Comparison of ENCODE assay signal across 8 cellular contexts in the genomic region with DNA sequence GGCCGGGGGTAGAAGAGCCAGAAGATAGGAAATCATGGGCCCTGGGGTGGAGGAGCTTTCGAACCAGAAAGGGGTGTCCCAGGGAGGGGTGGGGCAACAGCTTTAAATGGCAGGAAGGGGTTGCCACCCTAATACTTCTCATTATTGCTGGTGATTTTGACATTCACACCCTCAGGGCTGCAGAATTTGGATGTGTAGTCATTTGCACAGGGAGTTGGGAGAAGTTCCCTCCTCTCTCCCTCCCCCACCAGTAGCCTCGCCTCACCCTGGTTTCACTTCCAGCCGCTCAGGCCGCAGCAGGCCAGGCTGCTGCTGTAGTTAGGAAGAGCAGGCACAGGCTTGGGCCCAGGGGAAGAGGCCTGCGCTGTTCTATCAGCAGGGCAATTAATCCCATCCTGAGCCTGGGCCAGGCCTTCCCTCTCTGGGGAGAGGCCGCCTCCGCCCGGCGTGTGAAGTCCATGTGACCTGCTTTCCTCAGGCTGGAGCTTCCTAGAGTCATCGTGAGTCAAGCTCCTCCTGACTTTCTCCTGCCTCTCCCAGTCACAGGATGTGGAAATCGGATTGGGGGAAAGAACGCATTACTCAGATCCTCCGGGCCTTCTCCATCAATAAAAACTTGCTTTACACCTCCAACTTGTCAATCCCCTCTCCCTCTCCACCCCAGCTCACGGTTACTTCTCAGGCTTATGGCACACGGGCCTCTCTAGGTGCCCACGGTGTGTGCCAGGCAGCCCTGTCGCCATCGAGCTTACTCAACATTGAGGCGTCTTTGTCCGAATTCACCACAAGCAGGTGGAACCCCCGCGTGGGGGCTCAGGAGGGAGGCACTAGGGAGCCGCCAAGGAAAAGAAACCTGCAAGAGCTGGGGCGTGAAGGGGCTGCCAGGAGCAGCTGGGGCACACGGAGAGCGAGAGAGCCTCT. TPM values are rescaled to one million over a fixed set of nuclear protein-coding genes. Genes with fewer than 3 reads are reported as not detected.
DNase-seq lines count a peak whose midpoint lies in the region; ATAC-seq and TF ChIP-seq lines count a peak whose summit lies in the region.

No MANE protein-coding gene starts in this region.

- TF ChIP-seq CTCF in HFFc6 (IDR thresholded peaks at IDR 0.05) = no peak
- TF ChIP-seq CTCF in right atrium auricular region (IDR thresholded peaks at IDR 0.05) = no peak
- no peak for TF ChIP-seq CTCF in retinal pigment epithelial cell (conservative IDR thresholded peaks at IDR 0.05; ENCODE audit: low read depth, low read length)

- H3K27ac ChIP-seq in right atrium auricular region = peak overlapping the region; percentile 83 to 86

- H3K27ac Mint-ChIP-seq in HFFc6 = peak overlapping the region; percentile 97
- peak overlapping the region; percentile 73 for H3K27ac Mint-ChIP-seq in activated T-helper 17 cell treated with anti-CD3 and anti-CD28 coated beads, Interleukin-2, amount 50 U/mL, for 72 hours
- H3K27ac Mint-ChIP-seq in activated CD4-positive, alpha-beta memory T cell treated with anti-CD3 and anti-CD28 coated beads, Interleukin-2, amount 10 ng/mL, durations not matched to agents 7 days and 5 days = no peak overlapping the region

- peaks cover 9% of the 10 kb centered on the region for H3K27me3 Mint-ChIP-seq in HFFc6 (ENCODE audit: insufficient read depth)
- no peaks in the 10 kb centered on the region for H3K27me3 Mint-ChIP-seq in activated T-helper 17 cell treated with anti-CD3 and anti-CD28 coated beads, Interleukin-2, amount 50 U/mL, for 72 hours
- peaks cover 4% of the 10 kb centered on the region for H3K27me3 Mint-ChIP-seq in activated CD4-positive, alpha-beta memory T cell treated with anti-CD3 and anti-CD28 coated beads, Interleukin-2, amount 10 ng/mL, durations not matched to agents 7 days and 5 days

- H3K36me3 ChIP-seq in right atrium auricular region = no peaks in the 10 kb centered on the region

- H3K36me3 Mint-ChIP-seq in HFFc6 (ENCODE audit: low read depth) = peaks cover 7% of the 10 kb centered on the region
- no peaks in the 10 kb centered on the region for H3K36me3 Mint-ChIP-seq in activated T-helper 17 cell treated with anti-CD3 and anti-CD28 coated beads, Interleukin-2, amount 50 U/mL, for 72 hours (ENCODE audit: low read depth)
- H3K36me3 Mint-ChIP-seq in activated CD4-positive, alpha-beta memory T cell treated with anti-CD3 and anti-CD28 coated beads, Interleukin-2, amount 10 ng/mL, durations not matched to agents 7 days and 5 days (ENCODE audit: low read depth) = no peaks in the 10 kb centered on the region

- peaks cover 76% of the 10 kb centered on the region for H3K4me1 Mint-ChIP-seq in HFFc6 (ENCODE audit: low read depth)
- H3K4me1 Mint-ChIP-seq in activated T-helper 17 cell treated with anti-CD3 and anti-CD28 coated beads, Interleukin-2, amount 50 U/mL, for 72 hours = peaks cover 25% of the 10 kb centered on the region
- no peaks in the 10 kb centered on the region for H3K4me1 Mint-ChIP-seq in activated CD4-positive, alpha-beta memory T cell treated with anti-CD3 and anti-CD28 coated beads, Interleukin-2, amount 10 ng/mL, durations not matched to agents 7 days and 5 days

- H3K4me3 ChIP-seq in right atrium auricular region (no peak overlapping the region), retinal pigment epithelial cell (ENCODE audit: low read length) (no peak overlapping the region)

- peak; percentile 98 for DNase-seq in HFFc6
- peak; percentile 96 for DNase-seq in right atrium auricular region (ENCODE audit: low spot score)
- DNase-seq in retinal pigment epithelial cell (ENCODE audit: low read depth) = peak; percentile 100
- no peak for DNase-seq in activated CD4-positive, alpha-beta memory T cell treated with anti-CD3 and anti-CD28 coated beads, Interleukin-2, amount 10 ng/mL, durations not matched to agents 7 days and 5 days
- no peak for DNase-seq in effector CD4-positive, alpha-beta T cell
- DNase-seq in NCI-H446 treated with DMSO at 0.1 percent for 48 hours (lab: John Stamatoyannopoulos, UW) = no peak
- no peak for DNase-seq in activated T-cell treated with anti-CD3 and anti-CD28 coated beads for 4 hours

- ATAC-seq in activated T-helper 17 cell treated with anti-CD3 and anti-CD28 coated beads, Interleukin-2, amount 50 U/mL, for 72 hours (replicated peaks) = no peak

- H3K4me3 Mint-ChIP-seq in HFFc6 = peak overlapping the region; percentile 80
- H3K4me3 Mint-ChIP-seq in activated T-helper 17 cell treated with anti-CD3 and anti-CD28 coated beads, Interleukin-2, amount 50 U/mL, for 72 hours = no peak overlapping the region
- no peak overlapping the region for H3K4me3 Mint-ChIP-seq in activated CD4-positive, alpha-beta memory T cell treated with anti-CD3 and anti-CD28 coated beads, Interleukin-2, amount 10 ng/mL, durations not matched to agents 7 days and 5 days

- H3K4me1 ChIP-seq in right atrium auricular region = peaks cover 0 to 21% of the 10 kb centered on the region in 2 donors

- POLR2A ChIA-PET in activated CD4-positive, alpha-beta memory T cell treated with anti-CD3 and anti-CD28 coated beads, Interleukin-2, amount 10 ng/mL, durations not matched to agents 7 days and 5 days (lab: Charles Lee) = no interaction called here

- H3K9me3 Mint-ChIP-seq in HFFc6 = no peaks in the 10 kb centered on the region
- no peaks in the 10 kb centered on the region for H3K9me3 Mint-ChIP-seq in activated T-helper 17 cell treated with anti-CD3 and anti-CD28 coated beads, Interleukin-2, amount 50 U/mL, for 72 hours
- no peaks in the 10 kb centered on the region for H3K9me3 Mint-ChIP-seq in activated CD4-positive, alpha-beta memory T cell treated with anti-CD3 and anti-CD28 coated beads, Interleukin-2, amount 10 ng/mL, durations not matched to agents 7 days and 5 days

- CTCF ChIA-PET in activated CD4-positive, alpha-beta memory T cell treated with anti-CD3 and anti-CD28 coated beads, Interleukin-2, amount 10 ng/mL, durations not matched to agents 7 days and 5 days (lab: Charles Lee) = no interaction called here

- H3K9me3 ChIP-seq in right atrium auricular region = no peaks in the 10 kb centered on the region

- H3K27me3 ChIP-seq in right atrium auricular region = no peaks in the 10 kb centered on the region

RNA-seq across cellular contexts. Expression of a gene that starts 7.8 kb away (rescaled TPM):
- total RNA-seq in HFFc6 (2021; fragmentation: NEBNext Ultra II Directional; extraction: Animal tissue kit (Norgen Biotek cat#: 25700)) = under 1 TPM; 0.24 to 0.99 (median 0.84) TPM
- total RNA-seq in activated T-helper 17 cell treated with anti-CD3 and anti-CD28 coated beads, Interleukin-2, amount 50 U/mL, for 72 hours = 10 to 100 TPM; 47.7 to 81.3 TPM
- not detected for total RNA-seq in right atrium auricular region
- total RNA-seq in activated CD4-positive, alpha-beta memory T cell treated with anti-CD3 and anti-CD28 coated beads, Interleukin-2, amount 10 ng/mL, durations not matched to agents 7 days and 5 days = 1 to 10 TPM; 5.5 to 6.0 TPM

Comparison
In these comparisons a context has a peak if more than half of its experiments do, and no peak if none do; other contexts are left out.
1. DNase-seq: peak in HFFc6 (single experiment), right atrium auricular region (single experiment) and retinal pigment epithelial cell (single experiment); none in activated CD4-positive, alpha-beta memory T cell treated with anti-CD3 and anti-CD28 coated beads, Interleukin-2, amount 10 ng/mL, durations not matched to agents 7 days and 5 days (single experiment), effector CD4-positive, alpha-beta T cell (single experiment), NCI-H446 treated with DMSO at 0.1 percent for 48 hours (single experiment) and activated T-cell treated with anti-CD3 and anti-CD28 coated beads for 4 hours (single experiment).
2. RNA of a gene that starts 7.8 kb away (total RNA-seq): 47.7 to 81.3 TPM in activated T-helper 17 cell treated with anti-CD3 and anti-CD28 coated beads, Interleukin-2, amount 50 U/mL, for 72 hours; 5.5 to 6.0 TPM in activated CD4-positive, alpha-beta memory T cell treated with anti-CD3 and anti-CD28 coated beads, Interleukin-2, amount 10 ng/mL, durations not matched to agents 7 days and 5 days, 0.24 to 0.99 TPM in HFFc6 and not detected in right atrium auricular region; every median in the first group is over 4 times any median in the second.